ENCODE assay signal across 8 cellular contexts in genomic region chr12:120115692-120116442, GRCh38. TPM values are rescaled to one million over a fixed set of nuclear protein-coding genes. Genes with fewer than 3 reads are reported as not detected.
DNase-seq lines count a peak whose midpoint lies in the region; ATAC-seq, FAIRE-seq and TF ChIP-seq lines count a peak whose summit lies in the region.

No MANE protein-coding gene starts in this region.

- H3K4me1 Mint-ChIP-seq in Calu3 (ENCODE audit: low read depth, unreplicated experiment), result peaks cover 49% of the 10 kb centered on the region

- no peaks in the 10 kb centered on the region for H3K9me2 ChIP-seq in OCI-LY7 (ENCODE audit: insufficient read depth, low read length)

- H3K4me1 ChIP-seq in OCI-LY7 (ENCODE audit: insufficient read depth, low read length, poor library complexity, severe bottlenecking), result peaks cover 56% of the 10 kb centered on the region
- peaks cover 21 to 24% of the 10 kb centered on the region in 2 donors for H3K4me1 ChIP-seq in lung (ENCODE audit: control insufficient read depth in 2 of 2, insufficient read depth in 2 of 2, low read length in 2 of 2)
- H3K4me1 ChIP-seq in thoracic aorta (ENCODE audit: control insufficient read depth in 1 of 2, low read depth in 2 of 2), result peaks cover 24 to 50% of the 10 kb centered on the region in 2 donors

- CTCF ChIA-PET in Calu3 (lab: Charles Lee), result interaction anchor here (0.6 to 1.8 kb wide), 4 partner anchors 85 to 167 kb away, joined by 3 to 7 read pairs (median 6); partner anchors contain the start of gene RPLP0
- CTCF ChIA-PET in HEK293T (lab: Yijun Ruan, JAX), result no interaction called here
- CTCF ChIA-PET in OCI-LY7 (lab: Charles Lee; ENCODE audit: unreplicated experiment), result interaction anchor here (0.5 to 0.6 kb wide), 2 partner anchors 51 to 208 kb away, joined by 4 to 7 read pairs; no protein-coding TSS in a partner anchor

- no peak overlapping the region for H2AFZ ChIP-seq in OCI-LY7 (ENCODE audit: low read length)

- no peaks in the 10 kb centered on the region for H3K27me3 Mint-ChIP-seq in Calu3 (ENCODE audit: unreplicated experiment)

- H3K27ac ChIP-seq in OCI-LY7 (ENCODE audit: low read depth, low read length, poor library complexity, severe bottlenecking), result peak overlapping the region; percentile 27
- H3K27ac ChIP-seq in lung (ENCODE audit: low read depth in 1 of 2, low read length in 1 of 2), result peak overlapping the region; percentile 68 to 76
- H3K27ac ChIP-seq in thoracic aorta, result peak overlapping the region in 1 of 2 donors; percentile 18

- H3K27me3 ChIP-seq in bronchial epithelial cell (ENCODE audit: control insufficient read depth, insufficient read depth, low read length) (no peaks in the 10 kb centered on the region), lung (ENCODE audit: control insufficient read depth, insufficient read depth) (no peaks in the 10 kb centered on the region), thoracic aorta (replicated peaks; ENCODE audit: insufficient read depth) (no peaks in the 10 kb centered on the region)

- DNase-seq in Calu3, result peak; percentile 52
- peak; percentile 67 for DNase-seq in HEK293T (ENCODE audit: extremely low spot score)
- peak; percentile 70 for DNase-seq in OCI-LY7 (ENCODE audit: low spot score)
- DNase-seq in bronchial epithelial cell (ENCODE audit: low read depth), result no peak
- peak; percentile 32 for DNase-seq in lung (ENCODE audit: low spot score)
- DNase-seq in thoracic aorta (ENCODE audit: low spot score), result no peak
- no peak for DNase-seq in inferior parietal cortex (ENCODE audit: extremely low spot score)
- no peak for DNase-seq in DMS153 treated with DMSO at 0.1 percent for 48 hours (lab: John Stamatoyannopoulos, UW; ENCODE audit: unreplicated experiment)

- POLR2A ChIA-PET in HEK293T (lab: Yijun Ruan, JAX) (interaction anchor here (0.6 to 4.0 kb wide), 9 partner anchors 10 to 85 kb away, joined by 3 to 42 read pairs (median 4); partner anchors contain the start of gene RPLP0), OCI-LY7 (lab: Charles Lee) (interaction anchor here (0.6 to 8.4 kb wide), 6 partner anchors 17 to 1464 kb away, joined by 3 to 86 read pairs (median 5); partner anchors contain the start of gene RPLP0)

- peak overlapping the region; percentile 96 for H3K27ac Mint-ChIP-seq in Calu3 (ENCODE audit: unreplicated experiment)

- TSS peak; percentile 72 for BruUV-seq in Calu3 (replicated peaks; lab: Mats Ljungman, UMichigan)
- BruUV-seq in OCI-LY7 (replicated peaks; lab: Mats Ljungman, UMichigan), result TSS peak; percentile 81

- H3K36me3 Mint-ChIP-seq in Calu3 (ENCODE audit: insufficient read depth, unreplicated experiment), result peaks cover 62% of the 10 kb centered on the region

- intact Hi-C loops in Calu3 (cut with micrococcal nuclease; ENCODE audit: unreplicated experiment), result loop anchor here (5.0 kb wide), 1 partner anchor 176 kb away; the partner anchor contains the start of genes RNU4-1 and RNU4-2
- intact Hi-C loops in OCI-LY7 (cut with micrococcal nuclease; ENCODE audit: unreplicated experiment), result loop anchor here (2.0 kb wide), 1 partner anchor 29 kb away; no protein-coding TSS in a partner anchor

- H3K4me3 Mint-ChIP-seq in Calu3 (ENCODE audit: low read depth, unreplicated experiment), result peak overlapping the region; percentile 98

- peak overlapping the region; percentile 100 for H3K4me2 ChIP-seq in OCI-LY7 (ENCODE audit: low read length)

- no peaks in the 10 kb centered on the region for H3K9me3 ChIP-seq in OCI-LY7 (ENCODE audit: low read length)
- no peaks in the 10 kb centered on the region for H3K9me3 ChIP-seq in lung (ENCODE audit: control insufficient read depth in 2 of 2, insufficient read depth in 1 of 2, low read length in 1 of 2)
- no peaks in the 10 kb centered on the region for H3K9me3 ChIP-seq in thoracic aorta

- peak overlapping the region; percentile 90 for H3K4me3 ChIP-seq in OCI-LY7 (ENCODE audit: low read depth, low read length, poor library complexity, severe bottlenecking)
- H3K4me3 ChIP-seq in bronchial epithelial cell (ENCODE audit: low read depth, low read length), result peak overlapping the region; percentile 92
- peak overlapping the region; percentile 98 for H3K4me3 ChIP-seq in lung
- H3K4me3 ChIP-seq in thoracic aorta, result peak overlapping the region; percentile 79

- peaks cover 87% of the 10 kb centered on the region for H3K79me2 ChIP-seq in OCI-LY7 (ENCODE audit: insufficient read depth, low read depth, low read length)

- peaks cover 14% of the 10 kb centered on the region for H4K20me1 ChIP-seq in OCI-LY7 (ENCODE audit: insufficient read depth, low read length)

- TF ChIP-seq CTCF in Calu3 (IDR thresholded peaks at IDR 0.05; ENCODE audit: unreplicated experiment), result no peak
- no peak for TF ChIP-seq CTCF in OCI-LY7 (conservative IDR thresholded peaks at IDR 0.05; ENCODE audit: low read length)
- no peak for TF ChIP-seq CTCF in bronchial epithelial cell (IDR thresholded peaks at IDR 0.05; ENCODE audit: insufficient read depth, low read length, severe bottlenecking)
- TF ChIP-seq CTCF in lung (IDR thresholded peaks at IDR 0.05; ENCODE audit: control extremely low read depth, extremely low read depth), result no peak
- no peak for TF ChIP-seq CTCF in thoracic aorta (IDR thresholded peaks at IDR 0.05)

- no peak for FAIRE-seq in bronchial epithelial cell (lab: Jason Lieb, UNC)

- 18 to 31% methylated on average over 20 to 31 of the region's 31 CpGs for WGBS in lung, 2 donors

- H3K36me3 ChIP-seq in OCI-LY7 (ENCODE audit: insufficient read depth, low read length), result peaks cover 49% of the 10 kb centered on the region
- peaks cover 2% of the 10 kb centered on the region for H3K36me3 ChIP-seq in bronchial epithelial cell (ENCODE audit: control insufficient read depth, insufficient read depth, low read length)
- H3K36me3 ChIP-seq in lung (ENCODE audit: control insufficient read depth in 2 of 2, insufficient read depth in 2 of 2, low read length in 2 of 2), result peaks cover 0 to 7% of the 10 kb centered on the region in 2 donors
- no peaks in the 10 kb centered on the region for H3K36me3 ChIP-seq in thoracic aorta

- no peaks in the 10 kb centered on the region for H3K9me3 Mint-ChIP-seq in Calu3 (ENCODE audit: low read depth, unreplicated experiment)

- ATAC-seq in lung (ENCODE audit: insufficient read depth, low FRiP score) (no peak), thoracic aorta (ENCODE audit: insufficient number of reproducible peaks, low FRiP score, low read depth) (no peak)

TF ChIP-seq in HEK293T, 16 proteins besides CTCF, POLR2A, EP300 and RAD21:
- no peak for TF ChIP-seq FOXA1 (IDR thresholded peaks at IDR 0.05)
- no peak for TF ChIP-seq SUZ12 (IDR thresholded peaks at IDR 0.05)

RNA-seq across cellular contexts. Expression of gene RAB35, which starts 0.7 kb away (rescaled TPM):
- total RNA-seq in Calu3 (2022) (68.2 and 75.4 TPM in 2 replicates), OCI-LY7 (2022) (71.1 and 85.9 TPM in 2 replicates), bronchial epithelial cell (26.9 and 31.5 TPM in 2 replicates), lung (10 to 100 TPM; 22.1 to 51.8 TPM), thoracic aorta (10 to 100 TPM; 23.2 to 30.3 TPM)
- 30.9 and 42.2 TPM in 2 replicates for total RNA-seq in OCI-LY7 (2014; rRNA removed; shearing (Covaris generic))
- 10 to 100 TPM; 27.3 to 47.0 TPM for polyA plus RNA-seq in lung

Comparison
In these comparisons a context has a peak if more than half of its experiments do, and no peak if none do; other contexts are left out.
1. DNase-seq: peak in Calu3 (single experiment), HEK293T (single experiment), OCI-LY7 (single experiment) and lung (single experiment); none in bronchial epithelial cell (single experiment), thoracic aorta (single experiment), inferior parietal cortex (single experiment) and DMS153 treated with DMSO at 0.1 percent for 48 hours (single experiment).
2. Peak in every context shown above with its lines, with median percentiles within 50 percentile points of each other: H3K4me3 ChIP-seq.